Comparison of ENCODE assay signal across 11 cellular contexts in genomic region chr17:36931697-36932382, GRCh38. TPM values are rescaled to one million over a fixed set of nuclear protein-coding genes. Genes with fewer than 3 reads are reported as not detected.
DNase-seq lines count a peak whose midpoint lies in the region; ATAC-seq and TF ChIP-seq lines count a peak whose summit lies in the region.
"Had no signal": no experiment of that assay in that cellular context is flagged by ENCODE, and none has a peak within 500 bp of the region (broad histone marks: within the 10 kb centered on the region; RNA-seq: fewer than 3 reads in every experiment).

No MANE protein-coding gene starts in this region.

- peaks cover 94% of the 10 kb centered on the region for H3K27me3 Mint-ChIP-seq in CD4-positive, CD25-positive, alpha-beta regulatory T cell
- peaks cover 100% of the 10 kb centered on the region for H3K27me3 Mint-ChIP-seq in brain
- H3K27me3 Mint-ChIP-seq in naive thymus-derived CD4-positive, alpha-beta T cell: peaks cover 77 to 92% (median 87%) of the 10 kb centered on the region in 5 donors

- H3K4me3 ChIP-seq in CD4-positive, CD25-positive, alpha-beta regulatory T cell (ENCODE audit: low read depth, low read length): peak overlapping the region; percentile 44
- H3K4me3 ChIP-seq in HEK293 (ENCODE audit: low read depth, low read length): no peak overlapping the region
- no peak overlapping the region for H3K4me3 ChIP-seq in naive thymus-derived CD4-positive, alpha-beta T cell (ENCODE audit: low read length)
- H3K4me3 ChIP-seq in testis: no peak overlapping the region

- no peaks in the 10 kb centered on the region for H3K9me3 ChIP-seq in CD4-positive, CD25-positive, alpha-beta regulatory T cell (ENCODE audit: control insufficient read depth in 2 of 2, low read length in 2 of 2)
- no peaks in the 10 kb centered on the region for H3K9me3 ChIP-seq in HEK293 (ENCODE audit: control insufficient read depth, insufficient read depth, low read depth, low read length)
- H3K9me3 ChIP-seq in naive thymus-derived CD4-positive, alpha-beta T cell (ENCODE audit: control insufficient read depth in 2 of 3, low read length in 3 of 3): no peaks in the 10 kb centered on the region
- H3K9me3 ChIP-seq in testis: no peaks in the 10 kb centered on the region

- POLR2A ChIA-PET in HEK293 (lab: Yijun Ruan, JAX): no interaction called here
- POLR2A ChIA-PET in naive thymus-derived CD4-positive, alpha-beta T cell (lab: Charles Lee): no interaction called here

- intact Hi-C loops in naive thymus-derived CD4-positive, alpha-beta T cell (cut with micrococcal nuclease): no loop called here
- intact Hi-C loops in testis (cut with DNase I; ENCODE audit: low total_unique reads): no loop called here

- peak overlapping the region; percentile 61 to 84 (median 78) for H3K4me3 Mint-ChIP-seq in CD4-positive, CD25-positive, alpha-beta regulatory T cell
- H3K4me3 Mint-ChIP-seq in brain: peak overlapping the region; percentile 48 to 82 (median 72)
- H3K4me3 Mint-ChIP-seq in naive thymus-derived CD4-positive, alpha-beta T cell: peak overlapping the region; percentile 42 to 88 (median 75)

- TF ChIP-seq CTCF in HEK293 (tag by site-specific recombination; IDR thresholded peaks at IDR 0.05) (no peak), brain (conservative IDR thresholded peaks at IDR 0.05) (no peak), testis (IDR thresholded peaks at IDR 0.05) (no peak)

- H3K9me3 Mint-ChIP-seq in CD4-positive, CD25-positive, alpha-beta regulatory T cell: no peaks in the 10 kb centered on the region
- H3K9me3 Mint-ChIP-seq in brain: peaks cover 0 to 3% (median 0%) of the 10 kb centered on the region in 5 experiments
- peaks cover 0 to 4% (median 0%) of the 10 kb centered on the region in 11 donors for H3K9me3 Mint-ChIP-seq in naive thymus-derived CD4-positive, alpha-beta T cell

- H3K27me3 ChIP-seq in CD4-positive, CD25-positive, alpha-beta regulatory T cell (ENCODE audit: control insufficient read depth, insufficient read depth, low read length): peaks cover 53% of the 10 kb centered on the region
- peaks cover 30 to 70% of the 10 kb centered on the region in 2 donors for H3K27me3 ChIP-seq in naive thymus-derived CD4-positive, alpha-beta T cell (ENCODE audit: control insufficient read depth in 2 of 2, insufficient read depth in 2 of 2, low read length in 2 of 2)
- peaks cover 12% of the 10 kb centered on the region for H3K27me3 ChIP-seq in testis

- H3K27ac Mint-ChIP-seq in CD4-positive, CD25-positive, alpha-beta regulatory T cell: no peak overlapping the region
- H3K27ac Mint-ChIP-seq in brain: peak overlapping the region; percentile 2 to 93 (median 42)
- peak overlapping the region in 3 of 9 donors; percentile 13 to 38 (median 38) for H3K27ac Mint-ChIP-seq in naive thymus-derived CD4-positive, alpha-beta T cell

- no peak for ATAC-seq in CD4-positive, CD25-positive, alpha-beta regulatory T cell (ENCODE audit: low read depth in 2 of 2)
- no peak for ATAC-seq in naive thymus-derived CD4-positive, alpha-beta T cell
- ATAC-seq in GM19467 (IDR thresholded peaks at IDR 0.05; ENCODE audit: unreplicated experiment) (no peak), HG03135 (IDR thresholded peaks at IDR 0.05; ENCODE audit: unreplicated experiment) (no peak), GM18868 (IDR thresholded peaks at IDR 0.05; ENCODE audit: unreplicated experiment) (no peak)

- H3K4me1 ChIP-seq in CD4-positive, CD25-positive, alpha-beta regulatory T cell (ENCODE audit: control insufficient read depth, insufficient read depth, low read length, poor library complexity, severe bottlenecking): peaks cover 59% of the 10 kb centered on the region
- peaks cover 13% of the 10 kb centered on the region for H3K4me1 ChIP-seq in HEK293 (ENCODE audit: control insufficient read depth, insufficient read depth, low read length)
- H3K4me1 ChIP-seq in naive thymus-derived CD4-positive, alpha-beta T cell (ENCODE audit: control insufficient read depth in 2 of 2, insufficient read depth in 2 of 2, low read length in 2 of 2): peaks cover 32 to 54% of the 10 kb centered on the region in 2 donors
- peaks cover 19% of the 10 kb centered on the region for H3K4me1 ChIP-seq in testis

- CTCF ChIA-PET in HEK293 (lab: Yijun Ruan, JAX): interaction anchor here (1.8 kb wide), 1 partner anchor 116 kb away, joined by 5 read pairs; no protein-coding TSS in a partner anchor
- CTCF ChIA-PET in naive thymus-derived CD4-positive, alpha-beta T cell (lab: Charles Lee): no interaction called here

- H3K4me1 Mint-ChIP-seq in CD4-positive, CD25-positive, alpha-beta regulatory T cell: peaks cover 8 to 71% (median 38%) of the 10 kb centered on the region in 4 donors
- H3K4me1 Mint-ChIP-seq in brain: peaks cover 80% of the 10 kb centered on the region
- peaks cover 35 to 66% (median 52%) of the 10 kb centered on the region in 7 donors for H3K4me1 Mint-ChIP-seq in naive thymus-derived CD4-positive, alpha-beta T cell

- TF ChIP-seq POLR2A in testis (IDR thresholded peaks at IDR 0.05): no peak

- no peaks in the 10 kb centered on the region for H3K36me3 Mint-ChIP-seq in CD4-positive, CD25-positive, alpha-beta regulatory T cell
- H3K36me3 Mint-ChIP-seq in brain: no peaks in the 10 kb centered on the region
- H3K36me3 Mint-ChIP-seq in naive thymus-derived CD4-positive, alpha-beta T cell: no peaks in the 10 kb centered on the region

- no peak overlapping the region for H3K27ac ChIP-seq in CD4-positive, CD25-positive, alpha-beta regulatory T cell (ENCODE audit: insufficient read depth, low read length, poor library complexity, severe bottlenecking)
- H3K27ac ChIP-seq in HEK293 (ENCODE audit: extremely low read depth, low read depth, low read length) (peak overlapping the region; percentile 21; the same call in 1 of the 2 replicates), testis (no peak overlapping the region)
- H3K27ac ChIP-seq in naive thymus-derived CD4-positive, alpha-beta T cell (ENCODE audit: low read depth, low read length): no peak overlapping the region

- 4% methylated on average over 28 to 30 of the region's 30 CpGs for WGBS in testis, 2 donors

- no peak for DNase-seq in CD4-positive, CD25-positive, alpha-beta regulatory T cell
- DNase-seq in naive thymus-derived CD4-positive, alpha-beta T cell: peak in 1 of 9 donors; percentile 11
- DNase-seq in testis: no peak
- DNase-seq: activated CD4-positive, alpha-beta T cell treated with anti-CD3 and anti-CD28 coated beads, Interleukin-2, amount 50 U/mL, for 1 hour; NCI-H748 treated with DMSO at 0.1 percent for 48 hours had no signal

- no peaks in the 10 kb centered on the region for H3K36me3 ChIP-seq in CD4-positive, CD25-positive, alpha-beta regulatory T cell (ENCODE audit: control insufficient read depth, insufficient read depth, low read length)
- H3K36me3 ChIP-seq in HEK293 (ENCODE audit: control insufficient read depth in 2 of 2, insufficient read depth in 1 of 2, low read length in 2 of 2): peaks cover 0 to 8% of the 10 kb centered on the region in 2 experiments; a peak in 1 of 3 replicates
- H3K36me3 ChIP-seq in naive thymus-derived CD4-positive, alpha-beta T cell (ENCODE audit: control insufficient read depth in 2 of 3, insufficient read depth in 3 of 3, low read length in 3 of 3): no peaks in the 10 kb centered on the region
- H3K36me3 ChIP-seq in testis (ENCODE audit: low read depth, missing control alignments): no peaks in the 10 kb centered on the region

TF ChIP-seq in HEK293, 187 proteins besides CTCF, POLR2A, EP300 and RAD21 (continues in another document):
- no peak for TF ChIP-seq ZNF175 (tag by site-specific recombination; IDR thresholded peaks at IDR 0.05)
- no peak for TF ChIP-seq ZNF366 (tag by site-specific recombination; conservative IDR thresholded peaks at IDR 0.05)
- TF ChIP-seq EGR2 (tag by site-specific recombination; IDR thresholded peaks at IDR 0.05; ENCODE audit: low read depth): 0 out of 2 replicates have a peak, but pooled peaks have one; percentile 5
- TF ChIP-seq ZNF394 (tag by site-specific recombination; IDR thresholded peaks at IDR 0.05; ENCODE audit: borderline replicate concordance): peak; percentile 34; the same call in 1 of the 2 replicates
- 0 out of 2 replicates have a peak, but pooled peaks have one; percentile 13 for TF ChIP-seq ZBTB20 (tag by site-specific recombination; IDR thresholded peaks at IDR 0.05)
- TF ChIP-seq KLF1 (tag by site-specific recombination; IDR thresholded peaks at IDR 0.05): no peak
- TF ChIP-seq OSR2 (tag by site-specific recombination; IDR thresholded peaks at IDR 0.05): peak; percentile 26; the same call in 1 of the 2 replicates
- peak; percentile 3; the same call in 1 of the 2 replicates for TF ChIP-seq ZNF341 (tag by site-specific recombination; IDR thresholded peaks at IDR 0.05; ENCODE audit: low read depth)
- no peak for TF ChIP-seq ZNF248 (tag by site-specific recombination; IDR thresholded peaks at IDR 0.05)
- TF ChIP-seq ZNF561 (tag by site-specific recombination; IDR thresholded peaks at IDR 0.05; ENCODE audit: borderline replicate concordance): 0 out of 2 replicates have a peak, but pooled peaks have one; percentile 28

RNA-seq across cellular contexts. Expression of gene LHX1, which starts 5.4 kb away (rescaled TPM):
- total RNA-seq in CD4-positive, CD25-positive, alpha-beta regulatory T cell: not detected
- polyA plus RNA-seq in CD4-positive, CD25-positive, alpha-beta regulatory T cell: under 1 TPM in 3 of 4 donors, not detected in 1; 0.05 to 0.22 (median 0.05) TPM
- polyA plus RNA-seq in brain (ENCODE audit: insufficient read depth, low read depth, low replicate concordance) (not detected), testis (ENCODE audit: insufficient read depth, low read depth, low replicate concordance) (0.51 TPM)
- total RNA-seq in naive thymus-derived CD4-positive, alpha-beta T cell: under 1 TPM in 1 of 5 experiments, not detected in 4; 0.15 TPM
- not detected for polyA plus RNA-seq in naive thymus-derived CD4-positive, alpha-beta T cell
- under 1 TPM; 0.06 to 0.39 TPM for total RNA-seq in testis
- total RNA-seq: lower leg skin had no signal

RNA-seq across cellular contexts. Expression of gene AATF, which starts 16.9 kb away (rescaled TPM):
- total RNA-seq in CD4-positive, CD25-positive, alpha-beta regulatory T cell: 72.6 TPM
- 10 to 100 TPM; 81.2 to 89.8 (median 84.9) TPM for polyA plus RNA-seq in CD4-positive, CD25-positive, alpha-beta regulatory T cell
- 72.4 TPM for polyA plus RNA-seq in brain (ENCODE audit: insufficient read depth, low read depth, low replicate concordance)
- total RNA-seq in naive thymus-derived CD4-positive, alpha-beta T cell: 10 to 100 TPM; 39.7 to 70.8 (median 58.7) TPM
- polyA plus RNA-seq in naive thymus-derived CD4-positive, alpha-beta T cell: 10 to 100 TPM; 70.1 to 97.1 TPM
- total RNA-seq in testis: 10 to 100 TPM; 38.7 to 39.5 TPM
- 57.9 TPM for polyA plus RNA-seq in testis (ENCODE audit: insufficient read depth, low read depth, low replicate concordance)

Comparison
In these comparisons a context has a peak if more than half of its experiments do, and no peak if none do; other contexts are left out.
1. H3K27ac Mint-ChIP-seq: peak in brain (5 of 5); none in CD4-positive, CD25-positive, alpha-beta regulatory T cell (0 of 3).
2. Peak in every context shown above with its lines, with median percentiles within 50 percentile points of each other: H3K4me3 Mint-ChIP-seq.